ENCODE assay signal across 1 cellular context in the genomic region with DNA sequence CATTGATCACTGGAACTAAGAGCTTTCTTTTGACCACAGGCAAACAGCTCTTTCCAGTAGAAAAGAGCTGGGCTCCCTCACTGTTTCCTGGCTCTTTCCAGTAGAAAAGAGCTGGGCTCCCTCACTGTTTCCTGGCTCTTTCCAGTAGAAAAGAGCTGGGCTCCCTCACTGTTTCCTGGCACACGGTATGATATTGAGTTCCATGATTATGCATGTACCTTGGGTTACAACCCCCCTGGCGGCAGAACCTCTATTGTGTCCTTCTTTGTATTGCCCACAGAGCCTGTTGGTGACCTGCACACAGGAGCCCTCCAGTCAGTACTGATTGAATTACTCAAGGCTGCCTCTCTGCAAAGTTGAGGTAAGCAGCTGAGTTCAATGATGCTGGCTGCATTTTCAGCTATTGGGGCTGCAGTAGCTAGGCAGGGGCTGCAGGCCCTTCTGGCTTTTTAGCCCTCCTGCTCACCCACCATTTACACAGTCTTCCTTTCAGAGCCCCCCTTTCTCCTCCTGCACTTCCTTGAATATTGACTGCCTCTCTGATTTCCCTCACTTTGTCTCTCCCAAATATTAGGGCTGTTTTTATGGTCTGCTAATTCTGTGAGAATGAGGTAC.
TF ChIP-seq lines count a peak whose summit lies in the region.

No MANE protein-coding gene starts in this region.

TF ChIP-seq in WTC11, 78 proteins besides CTCF, POLR2A, EP300 and RAD21 (continued from another document):
- TF ChIP-seq, protein P1, sequence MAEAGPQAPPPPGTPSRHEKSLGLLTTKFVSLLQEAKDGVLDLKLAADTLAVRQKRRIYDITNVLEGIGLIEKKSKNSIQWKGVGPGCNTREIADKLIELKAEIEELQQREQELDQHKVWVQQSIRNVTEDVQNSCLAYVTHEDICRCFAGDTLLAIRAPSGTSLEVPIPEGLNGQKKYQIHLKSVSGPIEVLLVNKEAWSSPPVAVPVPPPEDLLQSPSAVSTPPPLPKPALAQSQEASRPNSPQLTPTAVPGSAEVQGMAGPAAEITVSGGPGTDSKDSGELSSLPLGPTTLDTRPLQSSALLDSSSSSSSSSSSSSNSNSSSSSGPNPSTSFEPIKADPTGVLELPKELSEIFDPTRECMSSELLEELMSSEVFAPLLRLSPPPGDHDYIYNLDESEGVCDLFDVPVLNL (CRISPR knock-in tag; IDR thresholded peaks at IDR 0.05; ENCODE audit: borderline replicate concordance, low read depth) = no peak
- TF ChIP-seq, protein P2, sequence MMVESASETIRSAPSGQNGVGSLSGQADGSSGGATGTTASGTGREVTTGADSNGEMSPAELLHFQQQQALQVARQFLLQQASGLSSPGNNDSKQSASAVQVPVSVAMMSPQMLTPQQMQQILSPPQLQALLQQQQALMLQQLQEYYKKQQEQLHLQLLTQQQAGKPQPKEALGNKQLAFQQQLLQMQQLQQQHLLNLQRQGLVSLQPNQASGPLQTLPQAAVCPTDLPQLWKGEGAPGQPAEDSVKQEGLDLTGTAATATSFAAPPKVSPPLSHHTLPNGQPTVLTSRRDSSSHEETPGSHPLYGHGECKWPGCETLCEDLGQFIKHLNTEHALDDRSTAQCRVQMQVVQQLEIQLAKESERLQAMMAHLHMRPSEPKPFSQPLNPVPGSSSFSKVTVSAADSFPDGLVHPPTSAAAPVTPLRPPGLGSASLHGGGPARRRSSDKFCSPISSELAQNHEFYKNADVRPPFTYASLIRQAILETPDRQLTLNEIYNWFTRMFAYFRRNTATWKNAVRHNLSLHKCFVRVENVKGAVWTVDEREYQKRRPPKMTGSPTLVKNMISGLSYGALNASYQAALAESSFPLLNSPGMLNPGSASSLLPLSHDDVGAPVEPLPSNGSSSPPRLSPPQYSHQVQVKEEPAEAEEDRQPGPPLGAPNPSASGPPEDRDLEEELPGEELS (CRISPR knock-in tag; IDR thresholded peaks at IDR 0.05) = no peak
- TF ChIP-seq ZNF232 (CRISPR knock-in tag; IDR thresholded peaks at IDR 0.05) (no peak), NFE2L1 (CRISPR knock-in tag; IDR thresholded peaks at IDR 0.05) (no peak)
